16 cellular contexts compared by ENCODE assay signal in genomic region chr9:33306037-33306436, GRCh38. TPM values are rescaled to one million over a fixed set of nuclear protein-coding genes. Genes with fewer than 3 reads are reported as not detected.
DNase-seq lines count a peak whose midpoint lies in the region; ATAC-seq lines count a peak whose summit lies in the region.
"Had no signal": no experiment of that assay in that cellular context is flagged by ENCODE, and none has a peak within 500 bp of the region (broad histone marks: within the 10 kb centered on the region; RNA-seq: fewer than 3 reads in every experiment).

No MANE protein-coding gene starts in this region.

- H3K4me1 Mint-ChIP-seq in activated T-cell treated with anti-CD3 and anti-CD28 coated beads, Interleukin-2, amount 50 U/mL, for 4 hours (ENCODE audit: low read depth) = peaks cover 5% of the 10 kb centered on the region
- H3K4me1 Mint-ChIP-seq in activated CD4-positive, alpha-beta memory T cell treated with anti-CD3 and anti-CD28 coated beads, Interleukin-2, amount 10 ng/mL, durations not matched to agents 7 days and 5 days = peaks cover 31% of the 10 kb centered on the region
- H3K4me1 Mint-ChIP-seq in stimulated activated naive B cell treated with anti-CD40 and anti-IgM and Interleukin-4, amounts not matched to agents 10 μg/mL and 1 μg/mL and 100 μg/mL, for 72 hours = peaks cover 5 to 6% of the 10 kb centered on the region in 2 donors

- POLR2A ChIA-PET in activated CD4-positive, alpha-beta memory T cell treated with anti-CD3 and anti-CD28 coated beads, Interleukin-2, amount 10 ng/mL, durations not matched to agents 7 days and 5 days (lab: Charles Lee) = interaction anchor here (0.9 to 1.0 kb wide), 2 partner anchors 9 to 16 kb away, joined by 3 to 4 read pairs; partner anchors contain the start of gene NFX1

- DNase-seq in activated T-cell treated with anti-CD3 and anti-CD28 coated beads, Interleukin-2, amount 50 U/mL, for 4 hours = no peak
- no peak for DNase-seq in activated T-cell treated with anti-CD3 and anti-CD28 coated beads for 4 hours
- peak; percentile 44 for DNase-seq in activated CD4-positive, alpha-beta memory T cell treated with anti-CD3 and anti-CD28 coated beads, Interleukin-2, amount 10 ng/mL, durations not matched to agents 7 days and 5 days
- no peak for DNase-seq in left lobe of liver (ENCODE audit: low spot score)
- no peak for DNase-seq in islet precursor cell
- DNase-seq in stimulated activated naive B cell treated with anti-CD40 and anti-IgM and Interleukin-4, amounts not matched to agents 10 μg/mL and 1 μg/mL and 100 μg/mL, for 72 hours = no peak
- no peak for DNase-seq in SW 1271 (lab: John Stamatoyannopoulos, UW)
- DNase-seq: brain microvascular endothelial cell, kidney glomerular epithelial cell, mesenchymal stem cell, NCI-H1930, NCI-H2227 treated with DMSO at 0.1 percent for 48 hours, NCI-H748 treated with DMSO at 0.1 percent for 48 hours, occipital lobe, T-helper 9 cell had no signal

- peak; percentile 89 to 90 for ATAC-seq in activated T-cell treated with anti-CD3 and anti-CD28 coated beads, Interleukin-2, amount 50 U/mL, for 4 hours
- ATAC-seq in GM19351 (IDR thresholded peaks at IDR 0.05; ENCODE audit: unreplicated experiment) = peak; percentile 81
- ATAC-seq in left lobe of liver = peak; percentile 73
- ATAC-seq in stimulated activated naive B cell treated with anti-CD40 and anti-IgM and Interleukin-4, amounts not matched to agents 10 μg/mL and 1 μg/mL and 100 μg/mL, for 72 hours (replicated peaks) = no peak

- H3K27me3 Mint-ChIP-seq in activated T-cell treated with anti-CD3 and anti-CD28 coated beads, Interleukin-2, amount 50 U/mL, for 4 hours (ENCODE audit: low read depth) = no peaks in the 10 kb centered on the region
- no peaks in the 10 kb centered on the region for H3K27me3 Mint-ChIP-seq in activated CD4-positive, alpha-beta memory T cell treated with anti-CD3 and anti-CD28 coated beads, Interleukin-2, amount 10 ng/mL, durations not matched to agents 7 days and 5 days
- no peaks in the 10 kb centered on the region for H3K27me3 Mint-ChIP-seq in stimulated activated naive B cell treated with anti-CD40 and anti-IgM and Interleukin-4, amounts not matched to agents 10 μg/mL and 1 μg/mL and 100 μg/mL, for 72 hours

- CTCF ChIA-PET in activated CD4-positive, alpha-beta memory T cell treated with anti-CD3 and anti-CD28 coated beads, Interleukin-2, amount 10 ng/mL, durations not matched to agents 7 days and 5 days (lab: Charles Lee) = no interaction called here

- H3K27ac Mint-ChIP-seq in activated CD4-positive, alpha-beta memory T cell treated with anti-CD3 and anti-CD28 coated beads, Interleukin-2, amount 10 ng/mL, durations not matched to agents 7 days and 5 days = no peak overlapping the region
- no peak overlapping the region for H3K27ac Mint-ChIP-seq in stimulated activated naive B cell treated with anti-CD40 and anti-IgM and Interleukin-4, amounts not matched to agents 10 μg/mL and 1 μg/mL and 100 μg/mL, for 72 hours

- no peaks in the 10 kb centered on the region for H3K9me3 Mint-ChIP-seq in activated T-cell treated with anti-CD3 and anti-CD28 coated beads, Interleukin-2, amount 50 U/mL, for 4 hours
- no peaks in the 10 kb centered on the region for H3K9me3 Mint-ChIP-seq in activated CD4-positive, alpha-beta memory T cell treated with anti-CD3 and anti-CD28 coated beads, Interleukin-2, amount 10 ng/mL, durations not matched to agents 7 days and 5 days
- H3K9me3 Mint-ChIP-seq in stimulated activated naive B cell treated with anti-CD40 and anti-IgM and Interleukin-4, amounts not matched to agents 10 μg/mL and 1 μg/mL and 100 μg/mL, for 72 hours = no peaks in the 10 kb centered on the region

- H3K36me3 Mint-ChIP-seq in activated T-cell treated with anti-CD3 and anti-CD28 coated beads, Interleukin-2, amount 50 U/mL, for 4 hours (ENCODE audit: insufficient read depth) = peaks cover 39% of the 10 kb centered on the region
- peaks cover 44% of the 10 kb centered on the region for H3K36me3 Mint-ChIP-seq in activated CD4-positive, alpha-beta memory T cell treated with anti-CD3 and anti-CD28 coated beads, Interleukin-2, amount 10 ng/mL, durations not matched to agents 7 days and 5 days (ENCODE audit: low read depth)
- H3K36me3 Mint-ChIP-seq in stimulated activated naive B cell treated with anti-CD40 and anti-IgM and Interleukin-4, amounts not matched to agents 10 μg/mL and 1 μg/mL and 100 μg/mL, for 72 hours = peaks cover 22 to 35% of the 10 kb centered on the region in 2 donors

- H3K4me3 Mint-ChIP-seq in activated T-cell treated with anti-CD3 and anti-CD28 coated beads, Interleukin-2, amount 50 U/mL, for 4 hours = no peak overlapping the region
- H3K4me3 Mint-ChIP-seq in activated CD4-positive, alpha-beta memory T cell treated with anti-CD3 and anti-CD28 coated beads, Interleukin-2, amount 10 ng/mL, durations not matched to agents 7 days and 5 days = no peak overlapping the region
- H3K4me3 Mint-ChIP-seq in stimulated activated naive B cell treated with anti-CD40 and anti-IgM and Interleukin-4, amounts not matched to agents 10 μg/mL and 1 μg/mL and 100 μg/mL, for 72 hours = no peak overlapping the region

RNA-seq across cellular contexts. Expression of gene NFX1, which starts 15.7 kb away (rescaled TPM):
- 10 to 100 TPM; 35.2 to 42.6 (median 36.0) TPM for total RNA-seq in activated T-cell treated with anti-CD3 and anti-CD28 coated beads, Interleukin-2, amount 50 U/mL, for 4 hours
- total RNA-seq in activated CD4-positive, alpha-beta memory T cell treated with anti-CD3 and anti-CD28 coated beads, Interleukin-2, amount 10 ng/mL, durations not matched to agents 7 days and 5 days = 10 to 100 TPM; 37.5 to 37.8 TPM
- 24.3 TPM for total RNA-seq in left lobe of liver

RNA-seq across cellular contexts. Expression of gene CHMP5, which starts 41.2 kb away (rescaled TPM):
- total RNA-seq in activated T-cell treated with anti-CD3 and anti-CD28 coated beads, Interleukin-2, amount 50 U/mL, for 4 hours = 10 to 100 TPM; 45.0 to 59.5 (median 46.8) TPM
- 100 to 1,000 TPM; 149 TPM for total RNA-seq in activated CD4-positive, alpha-beta memory T cell treated with anti-CD3 and anti-CD28 coated beads, Interleukin-2, amount 10 ng/mL, durations not matched to agents 7 days and 5 days
- 20.0 TPM for total RNA-seq in left lobe of liver

RNA-seq across cellular contexts. Expression of gene BAG1, which starts 41.5 kb away (rescaled TPM):
- 100 to 1,000 TPM; 115 to 133 (median 117) TPM for total RNA-seq in activated T-cell treated with anti-CD3 and anti-CD28 coated beads, Interleukin-2, amount 50 U/mL, for 4 hours
- 10 to 100 TPM; 56.3 to 57.1 TPM for total RNA-seq in activated CD4-positive, alpha-beta memory T cell treated with anti-CD3 and anti-CD28 coated beads, Interleukin-2, amount 10 ng/mL, durations not matched to agents 7 days and 5 days
- total RNA-seq in left lobe of liver = 51.0 TPM

Comparison
In these comparisons a context has a peak if more than half of its experiments do, and no peak if none do; other contexts are left out.
1. ATAC-seq: peak in activated T-cell treated with anti-CD3 and anti-CD28 coated beads, Interleukin-2, amount 50 U/mL, for 4 hours (2 of 2), GM19351 (single experiment) and left lobe of liver (single experiment); none in stimulated activated naive B cell treated with anti-CD40 and anti-IgM and Interleukin-4, amounts not matched to agents 10 μg/mL and 1 μg/mL and 100 μg/mL, for 72 hours (0 of 2).